In genomic region chr16:29789775-29790182, GRCh38 we compare ENCODE assay signal across 8 cellular contexts. TPM values are rescaled to one million over a fixed set of nuclear protein-coding genes. Genes with fewer than 3 reads are reported as not detected.
DNase-seq lines count a peak whose midpoint lies in the region; ATAC-seq and TF ChIP-seq lines count a peak whose summit lies in the region.

No MANE protein-coding gene starts in this region.

- in situ Hi-C loops in SK-MEL-5 (cut with HindIII; ENCODE audit: low pct_unique_long_range_greater_than_20kb, low sequenced_read_pairs) (no loop called here), gastrocnemius medialis (cut with MboI; ENCODE audit: low sequenced_read_pairs in 4 of 4) (loop anchor here in 1 of 4 donors (10.0 kb wide), 1 partner anchor 75 kb away; no protein-coding TSS in a partner anchor)

- no peaks in the 10 kb centered on the region for H3K9me3 ChIP-seq in gastrocnemius medialis

- peaks cover 18 to 30% of the 10 kb centered on the region in 2 donors for H3K4me1 ChIP-seq in gastrocnemius medialis

- TF ChIP-seq POLR2A in gastrocnemius medialis (IDR thresholded peaks at IDR 0.05), result no peak

- no peaks in the 10 kb centered on the region for H3K27me3 ChIP-seq in gastrocnemius medialis

- H3K4me3 ChIP-seq in fibroblast of the aortic adventitia (ENCODE audit: low read depth, low read length), result peak overlapping the region; percentile 74
- H3K4me3 ChIP-seq in gastrocnemius medialis, result peak overlapping the region; percentile 91 to 95 (median 92)

- peak; percentile 4 for ATAC-seq in GM21529 (IDR thresholded peaks at IDR 0.05; ENCODE audit: unreplicated experiment)
- ATAC-seq in gastrocnemius medialis, result peak; percentile 26 to 40
- no peak for ATAC-seq in HG02571 (IDR thresholded peaks at IDR 0.05; ENCODE audit: unreplicated experiment)

- intact Hi-C loops in gastrocnemius medialis (cut with DNase I; ENCODE audit: low total_unique reads), result loop anchor here (1.0 to 10.0 kb wide), 7 partner anchors 16 to 1925 kb away; partner anchors contain the start of genes CDIPT, INO80E, KCTD13 and PAGR1

- TF ChIP-seq CTCF in fibroblast of the aortic adventitia (IDR thresholded peaks at IDR 0.05; ENCODE audit: insufficient read depth, low read length) (no peak), gastrocnemius medialis (IDR thresholded peaks at IDR 0.05 in 4 of 5, conservative IDR thresholded peaks at IDR 0.05 in 1 of 5) (no peak)

- DNase-seq in SK-MEL-5 (ENCODE audit: low read depth, low spot score) (peak; percentile 10), fibroblast of the aortic adventitia (ENCODE audit: low read depth) (no peak), gastrocnemius medialis (no peak), D341Med (ENCODE audit: low spot score) (no peak), NCI-H226 (no peak)
- no peak for DNase-seq in stimulated activated CD4-positive, alpha-beta T cell treated with anti-CD3 and anti-CD28 coated beads, Interleukin-2, amount 100 ng/mL, for 24 hours

- H3K27ac ChIP-seq in gastrocnemius medialis, result peak overlapping the region; percentile 89 to 95 (median 93)

- H3K36me3 ChIP-seq in gastrocnemius medialis, result no peaks in the 10 kb centered on the region

RNA-seq across cellular contexts. Expression of gene KIF22, which starts 0.8 kb away (rescaled TPM):
- total RNA-seq in SK-MEL-5 (2014; rRNA removed; shearing (Covaris generic)), result 29.9 and 34.9 TPM in 2 replicates
- 40.7 and 46.6 TPM in 2 replicates for polyA plus RNA-seq in SK-MEL-5 (2015; cell fraction: cytosol; rRNA removed)
- 189 and 220 TPM in 2 replicates for polyA plus RNA-seq in SK-MEL-5 (2015; cell fraction: nucleus; rRNA removed)
- 7.2 and 52.4 TPM in 2 replicates for total RNA-seq in fibroblast of the aortic adventitia (ENCODE audit: low replicate concordance)
- 10 to 100 TPM in 3 of 4 donors, 1 to 10 TPM in 1; 9.0 to 13.9 (median 12.8) TPM for total RNA-seq in gastrocnemius medialis

RNA-seq across cellular contexts. Expression of gene ZG16, which starts 11.7 kb away (rescaled TPM):
- not detected in 2 replicates for total RNA-seq in SK-MEL-5 (2014; rRNA removed; shearing (Covaris generic))
- polyA plus RNA-seq in SK-MEL-5 (2015; cell fraction: cytosol; rRNA removed), result not detected in 2 replicates
- polyA plus RNA-seq in SK-MEL-5 (2015; cell fraction: nucleus; rRNA removed), result not detected in 2 replicates
- total RNA-seq in fibroblast of the aortic adventitia (ENCODE audit: low replicate concordance), result not detected in 2 replicates
- total RNA-seq in gastrocnemius medialis, result 1 to 10 TPM in 1 of 4 donors, not detected in 3; 1.7 TPM

RNA-seq across cellular contexts. Expression of gene MAZ, which starts 16.6 kb away (rescaled TPM):
- total RNA-seq in SK-MEL-5 (2014; rRNA removed; shearing (Covaris generic)), result 163 and 182 TPM in 2 replicates
- polyA plus RNA-seq in SK-MEL-5 (2015; cell fraction: cytosol; rRNA removed), result 187 and 234 TPM in 2 replicates
- polyA plus RNA-seq in SK-MEL-5 (2015; cell fraction: nucleus; rRNA removed), result 183 and 275 TPM in 2 replicates
- total RNA-seq in fibroblast of the aortic adventitia (ENCODE audit: low replicate concordance) (74.0 and 159 TPM in 2 replicates), gastrocnemius medialis (100 to 1,000 TPM in 2 of 4 donors, 10 to 100 TPM in 2; 68.7 to 145 (median 96.4) TPM)

RNA-seq across cellular contexts. Expression of gene PRRT2, which starts 22.2 kb away (rescaled TPM):
- not detected in 2 replicates for total RNA-seq in SK-MEL-5 (2014; rRNA removed; shearing (Covaris generic))
- polyA plus RNA-seq in SK-MEL-5 (2015; cell fraction: cytosol; rRNA removed), result not detected in 2 replicates
- 0.46 and 0.69 TPM in 2 replicates for polyA plus RNA-seq in SK-MEL-5 (2015; cell fraction: nucleus; rRNA removed)
- total RNA-seq in fibroblast of the aortic adventitia (ENCODE audit: low replicate concordance) (7.7 and 32.0 TPM in 2 replicates), gastrocnemius medialis (1 to 10 TPM in 1 of 4 donors, not detected in 3; 3.5 TPM)

RNA-seq across cellular contexts. Expression of gene PAGR1, which starts 26.2 kb away (rescaled TPM):
- total RNA-seq in SK-MEL-5 (2014; rRNA removed; shearing (Covaris generic)), result 19.8 and 21.1 TPM in 2 replicates
- polyA plus RNA-seq in SK-MEL-5 (2015; cell fraction: cytosol; rRNA removed), result 27.7 and 35.4 TPM in 2 replicates
- 7.1 and 10.0 TPM in 2 replicates for polyA plus RNA-seq in SK-MEL-5 (2015; cell fraction: nucleus; rRNA removed)
- total RNA-seq in fibroblast of the aortic adventitia (ENCODE audit: low replicate concordance), result 23.4 and 61.2 TPM in 2 replicates
- total RNA-seq in gastrocnemius medialis, result 10 to 100 TPM; 15.5 to 29.2 (median 21.7) TPM
